ENCODE assay signal across 15 cellular contexts in genomic region chr6:99165838-99166237, GRCh38.
DNase-seq lines count a peak whose midpoint lies in the region; ATAC-seq and TF ChIP-seq lines count a peak whose summit lies in the region.
"Had no signal": no experiment of that assay in that cellular context is flagged by ENCODE, and none has a peak within 500 bp of the region (broad histone marks: within the 10 kb centered on the region; RNA-seq: fewer than 3 reads in every experiment).

No MANE protein-coding gene starts in this region.

- H3K4me3 Mint-ChIP-seq in activated T-helper 2 cell treated with anti-CD3 and anti-CD28 coated beads, Interferon-gamma antibody, Interleukin-2, Interleukin-4, amounts not matched to agents 10 μg/mL and 5 μg/mL and 100 μg/mL, durations not matched to agents 14 hours and 24 hours and 36 hours (ENCODE audit: low read depth): no peak overlapping the region
- no peak overlapping the region for H3K4me3 Mint-ChIP-seq in CD8-positive, alpha-beta T cell
- H3K4me3 Mint-ChIP-seq: GM23338 had no signal

- ATAC-seq in GM18499 (IDR thresholded peaks at IDR 0.05; ENCODE audit: insufficient read depth, unreplicated experiment): peak; percentile 89
- ATAC-seq in GM19397 (IDR thresholded peaks at IDR 0.05; ENCODE audit: unreplicated experiment): peak; percentile 55
- peak; percentile 87 for ATAC-seq in HG02642 (IDR thresholded peaks at IDR 0.05; ENCODE audit: poor library complexity, unreplicated experiment)
- peak; percentile 52 for ATAC-seq in HG03196 (IDR thresholded peaks at IDR 0.05; ENCODE audit: unreplicated experiment)
- no peak for ATAC-seq in CD8-positive, alpha-beta T cell
- ATAC-seq: GM23338, left cardiac atrium, PC-3, sciatic nerve had no signal

- no peaks in the 10 kb centered on the region for H3K9me3 ChIP-seq in SK-N-SH
- no peaks in the 10 kb centered on the region for H3K9me3 ChIP-seq in CD8-positive, alpha-beta T cell (ENCODE audit: low read length)

- TF ChIP-seq CTCF in SK-N-SH (IDR thresholded peaks at IDR 0.05): no peak
- no peak for TF ChIP-seq CTCF in CD8-positive, alpha-beta T cell (IDR thresholded peaks at IDR 0.05)

- H3K79me2 ChIP-seq in SK-N-SH (ENCODE audit: insufficient read depth): no peaks in the 10 kb centered on the region
- H3K79me2 ChIP-seq: hepatocyte had no signal

- no peak overlapping the region for H3K4me3 ChIP-seq in SK-N-SH (ENCODE audit: low read depth in 2 of 2, low read length in 1 of 2)
- no peak overlapping the region for H3K4me3 ChIP-seq in CD8-positive, alpha-beta T cell (ENCODE audit: low read depth, low read length)
- H3K4me3 ChIP-seq: GM23338, hepatocyte had no signal

- CTCF ChIA-PET in SK-N-SH (lab: Yijun Ruan, JAX): interaction anchor here (0.8 to 2.5 kb wide), 3 partner anchors 14 to 32 kb away, joined by 3 to 13 read pairs (median 4); no protein-coding TSS in a partner anchor
- CTCF ChIA-PET in CD8-positive, alpha-beta T cell (lab: Charles Lee): no interaction called here

- POLR2A ChIA-PET in SK-N-SH (lab: Yijun Ruan, JAX): no interaction called here
- POLR2A ChIA-PET in CD8-positive, alpha-beta T cell (lab: Charles Lee): no interaction called here

- no peaks in the 10 kb centered on the region for H3K9me3 Mint-ChIP-seq in activated T-helper 2 cell treated with anti-CD3 and anti-CD28 coated beads, Interferon-gamma antibody, Interleukin-2, Interleukin-4, amounts not matched to agents 10 μg/mL and 5 μg/mL and 100 μg/mL, durations not matched to agents 14 hours and 24 hours and 36 hours
- no peaks in the 10 kb centered on the region for H3K9me3 Mint-ChIP-seq in CD8-positive, alpha-beta T cell
- H3K9me3 Mint-ChIP-seq: GM23338 had no signal

- H3K36me3 ChIP-seq in SK-N-SH (replicated peaks in 1 of 2; ENCODE audit: control insufficient read depth in 1 of 2, insufficient read depth in 2 of 2, low read length in 1 of 2): no peaks in the 10 kb centered on the region
- no peaks in the 10 kb centered on the region for H3K36me3 ChIP-seq in CD8-positive, alpha-beta T cell (ENCODE audit: insufficient read depth, low read length)

- no peaks in the 10 kb centered on the region for H3F3A ChIP-seq in SK-N-SH (replicated peaks; ENCODE audit: insufficient read depth)

- no peak for TF ChIP-seq RAD21 in SK-N-SH (IDR thresholded peaks at IDR 0.05; ENCODE audit: low read length)

- no peaks in the 10 kb centered on the region for H3K27me3 ChIP-seq in SK-N-SH (ENCODE audit: insufficient read depth)
- H3K27me3 ChIP-seq in CD8-positive, alpha-beta T cell (ENCODE audit: insufficient read depth, low read length): no peaks in the 10 kb centered on the region
- H3K27me3 ChIP-seq: hepatocyte had no signal

- intact Hi-C loops in activated T-helper 2 cell treated with anti-CD3 and anti-CD28 coated beads, Interferon-gamma antibody, Interleukin-2, Interleukin-4, amounts not matched to agents 10 μg/mL and 5 μg/mL and 100 μg/mL, durations not matched to agents 14 hours and 24 hours and 36 hours (cut with micrococcal nuclease): no loop called here
- intact Hi-C loops in CD8-positive, alpha-beta T cell (cut with DNase I, micrococcal nuclease): no loop called here

- H3K36me3 Mint-ChIP-seq in activated T-helper 2 cell treated with anti-CD3 and anti-CD28 coated beads, Interferon-gamma antibody, Interleukin-2, Interleukin-4, amounts not matched to agents 10 μg/mL and 5 μg/mL and 100 μg/mL, durations not matched to agents 14 hours and 24 hours and 36 hours (ENCODE audit: low read depth): no peaks in the 10 kb centered on the region
- no peaks in the 10 kb centered on the region for H3K36me3 Mint-ChIP-seq in CD8-positive, alpha-beta T cell

- no peaks in the 10 kb centered on the region for H4K20me1 ChIP-seq in SK-N-SH (ENCODE audit: insufficient read depth)

- no peak overlapping the region for H2AFZ ChIP-seq in SK-N-SH (ENCODE audit: low read depth)
- H2AFZ ChIP-seq: GM23338, hepatocyte had no signal

- H3K4me1 Mint-ChIP-seq in activated T-helper 2 cell treated with anti-CD3 and anti-CD28 coated beads, Interferon-gamma antibody, Interleukin-2, Interleukin-4, amounts not matched to agents 10 μg/mL and 5 μg/mL and 100 μg/mL, durations not matched to agents 14 hours and 24 hours and 36 hours (ENCODE audit: low read depth): no peaks in the 10 kb centered on the region
- no peaks in the 10 kb centered on the region for H3K4me1 Mint-ChIP-seq in CD8-positive, alpha-beta T cell (ENCODE audit: low read depth)
- H3K4me1 Mint-ChIP-seq: GM23338 had no signal

- H3K4me1 ChIP-seq in SK-N-SH (ENCODE audit: control insufficient read depth in 1 of 2, insufficient read depth in 2 of 2, low read depth in 1 of 2, low read length in 1 of 2): no peaks in the 10 kb centered on the region
- H3K4me1 ChIP-seq in CD8-positive, alpha-beta T cell (ENCODE audit: insufficient read depth, low read length): no peaks in the 10 kb centered on the region

- no peak overlapping the region for H3K4me2 ChIP-seq in SK-N-SH
- H3K4me2 ChIP-seq: GM23338, hepatocyte had no signal

- H3K9ac ChIP-seq in SK-N-SH: no peak overlapping the region

- no peak for DNase-seq in SK-N-SH
- DNase-seq in activated T-helper 2 cell treated with anti-CD3 and anti-CD28 coated beads, Interferon-gamma antibody, Interleukin-2, Interleukin-4, amounts not matched to agents 10 μg/mL and 5 μg/mL and 100 μg/mL, durations not matched to agents 14 hours and 24 hours and 36 hours (ENCODE audit: low spot score): no peak
- no peak for DNase-seq in SKM-1 treated with dmso at 0.1 percent for 144 hours (lab: John Stamatoyannopoulos, UW; ENCODE audit: unreplicated experiment)
- no peak for DNase-seq in CD8-positive, alpha-beta T cell
- DNase-seq: activated gamma-delta T cell; left cardiac atrium; PC-3; stimulated activated CD4-positive, alpha-beta T cell treated with anti-CD3 and anti-CD28 coated beads, Interleukin-2, amount 100 ng/mL, for 48 hours had no signal

- H3K27ac ChIP-seq in SK-N-SH (ENCODE audit: low read depth in 2 of 2, low read length in 1 of 2): no peak overlapping the region
- H3K27ac ChIP-seq in CD8-positive, alpha-beta T cell (ENCODE audit: low read depth, low read length): no peak overlapping the region
- H3K27ac ChIP-seq: hepatocyte had no signal

- H3K27me3 Mint-ChIP-seq in activated T-helper 2 cell treated with anti-CD3 and anti-CD28 coated beads, Interferon-gamma antibody, Interleukin-2, Interleukin-4, amounts not matched to agents 10 μg/mL and 5 μg/mL and 100 μg/mL, durations not matched to agents 14 hours and 24 hours and 36 hours (ENCODE audit: low read depth): no peaks in the 10 kb centered on the region
- peaks cover 16% of the 10 kb centered on the region for H3K27me3 Mint-ChIP-seq in CD8-positive, alpha-beta T cell (ENCODE audit: low read depth)

- H3K9me2 ChIP-seq in SK-N-SH: no peaks in the 10 kb centered on the region

- TF ChIP-seq EP300 in SK-N-SH (IDR thresholded peaks at IDR 0.05; ENCODE audit: borderline replicate concordance in 1 of 2, low read depth in 1 of 2, low read length in 1 of 2): no peak

- H3K27ac Mint-ChIP-seq in activated T-helper 2 cell treated with anti-CD3 and anti-CD28 coated beads, Interferon-gamma antibody, Interleukin-2, Interleukin-4, amounts not matched to agents 10 μg/mL and 5 μg/mL and 100 μg/mL, durations not matched to agents 14 hours and 24 hours and 36 hours: no peak overlapping the region
- no peak overlapping the region for H3K27ac Mint-ChIP-seq in CD8-positive, alpha-beta T cell
- H3K27ac Mint-ChIP-seq: GM23338 had no signal

TF ChIP-seq in SK-N-SH, 30 proteins besides CTCF, POLR2A, EP300 and RAD21:
- TF ChIP-seq MEF2A (IDR thresholded peaks at IDR 0.05; ENCODE audit: borderline replicate concordance, low read depth) (no peak), SMC3 (IDR thresholded peaks at IDR 0.05; ENCODE audit: low read depth, low read length) (no peak), JUND (IDR thresholded peaks at IDR 0.05) (no peak), USF2 (IDR thresholded peaks at IDR 0.05; ENCODE audit: borderline replicate concordance, low read depth, low read length) (no peak), RCOR1 (IDR thresholded peaks at IDR 0.05; ENCODE audit: low read length) (no peak), CHD2 (IDR thresholded peaks at IDR 0.05; ENCODE audit: low read length, partially characterized antibody) (no peak), RFX5 (IDR thresholded peaks at IDR 0.05; ENCODE audit: low read length) (no peak), NFIC (IDR thresholded peaks at IDR 0.05; ENCODE audit: borderline replicate concordance) (no peak), FOXM1 (IDR thresholded peaks at IDR 0.05; ENCODE audit: low read depth) (no peak)
